Comparison of ENCODE assay signal across 2 cellular contexts in genomic region chr11:70433038-70433437, GRCh38.
TF ChIP-seq lines count a peak whose summit lies in the region.

No MANE protein-coding gene starts in this region.

TF ChIP-seq in IMR-90, 13 proteins besides CTCF, POLR2A, EP300 and RAD21:
- no peak for TF ChIP-seq MAFK (IDR thresholded peaks at IDR 0.05; ENCODE audit: low read depth, low read length)
- no peak for TF ChIP-seq BHLHE40 (IDR thresholded peaks at IDR 0.05; ENCODE audit: low read depth, low read length)
- no peak for TF ChIP-seq ELK1 (IDR thresholded peaks at IDR 0.05; ENCODE audit: borderline replicate concordance, low read depth, low read length)
- no peak for TF ChIP-seq CEBPB (IDR thresholded peaks at IDR 0.05; ENCODE audit: low read depth, low read length)
- TF ChIP-seq CHD1 (IDR thresholded peaks at IDR 0.05; ENCODE audit: low read depth, low read length): no peak
- no peak for TF ChIP-seq MXI1 (IDR thresholded peaks at IDR 0.05; ENCODE audit: borderline replicate concordance, low read depth, low read length)
- no peak for TF ChIP-seq MAZ (IDR thresholded peaks at IDR 0.05; ENCODE audit: borderline replicate concordance, low read depth, low read length)
- TF ChIP-seq RCOR1 (IDR thresholded peaks at IDR 0.05; ENCODE audit: insufficient replicate concordance, low read length): no peak
- TF ChIP-seq FOS (IDR thresholded peaks at IDR 0.05; ENCODE audit: low read depth, low read length): no peak

TF ChIP-seq in K562, 482 proteins besides CTCF, POLR2A, EP300 and RAD21:
- TF ChIP-seq, protein P1, sequence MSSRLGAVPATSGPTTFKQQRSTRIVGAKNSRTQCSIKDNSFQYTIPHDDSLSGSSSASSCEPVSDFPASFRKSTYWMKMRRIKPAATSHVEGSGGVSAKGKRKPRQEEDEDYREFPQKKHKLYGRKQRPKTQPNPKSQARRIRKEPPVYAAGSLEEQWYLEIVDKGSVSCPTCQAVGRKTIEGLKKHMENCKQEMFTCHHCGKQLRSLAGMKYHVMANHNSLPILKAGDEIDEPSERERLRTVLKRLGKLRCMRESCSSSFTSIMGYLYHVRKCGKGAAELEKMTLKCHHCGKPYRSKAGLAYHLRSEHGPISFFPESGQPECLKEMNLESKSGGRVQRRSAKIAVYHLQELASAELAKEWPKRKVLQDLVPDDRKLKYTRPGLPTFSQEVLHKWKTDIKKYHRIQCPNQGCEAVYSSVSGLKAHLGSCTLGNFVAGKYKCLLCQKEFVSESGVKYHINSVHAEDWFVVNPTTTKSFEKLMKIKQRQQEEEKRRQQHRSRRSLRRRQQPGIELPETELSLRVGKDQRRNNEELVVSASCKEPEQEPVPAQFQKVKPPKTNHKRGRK (tag; IDR thresholded peaks at IDR 0.05): no peak
- TF ChIP-seq POLR2G (IDR thresholded peaks at IDR 0.05; ENCODE audit: low read depth, low read length): 0 out of 2 replicates have a peak, but pooled peaks have one; percentile 37
